In genomic region chr1:6208723-6209660, GRCh38 we compare ENCODE assay signal across 8 cellular contexts. TPM values are rescaled to one million over a fixed set of nuclear protein-coding genes. Genes with fewer than 3 reads are reported as not detected.
DNase-seq lines count a peak whose midpoint lies in the region; ATAC-seq lines count a peak whose summit lies in the region.

No MANE protein-coding gene starts in this region.

- no peaks in the 10 kb centered on the region for H3K9me3 Mint-ChIP-seq in activated T-cell treated with anti-CD3 and anti-CD28 coated beads, Interleukin-2, amount 50 U/mL, for 4 hours

- peak; percentile 20 to 44 for ATAC-seq in activated T-cell treated with anti-CD3 and anti-CD28 coated beads, Interleukin-2, amount 50 U/mL, for 4 hours
- ATAC-seq in HG03108 (IDR thresholded peaks at IDR 0.05; ENCODE audit: unreplicated experiment) (no peak), GM21723 (IDR thresholded peaks at IDR 0.05; ENCODE audit: unreplicated experiment) (no peak), GM21381 (IDR thresholded peaks at IDR 0.05; ENCODE audit: unreplicated experiment) (no peak)

- no peaks in the 10 kb centered on the region for H3K36me3 ChIP-seq in HUES48 (ENCODE audit: control insufficient read depth, insufficient read depth, low read length)

- H3K4me1 ChIP-seq in HUES48 (ENCODE audit: control insufficient read depth, insufficient read depth, low read length): peaks cover 15% of the 10 kb centered on the region

- intact Hi-C loops in head of caudate nucleus (cut with DNase I) (no loop called here), posterior vena cava (cut with DNase I) (loop anchor here in 1 of 2 donors (5.0 kb wide), 1 partner anchor 33 kb away; the partner anchor contains the start of gene HES3)

- H3K27me3 Mint-ChIP-seq in activated T-cell treated with anti-CD3 and anti-CD28 coated beads, Interleukin-2, amount 50 U/mL, for 4 hours (ENCODE audit: low read depth): peaks cover 23% of the 10 kb centered on the region

- DNase-seq in CD1c-positive myeloid dendritic cell (ENCODE audit: extremely low spot score) (peak; percentile 70), head of caudate nucleus (peak in 25 of 42 donors; percentile 11 to 63 (median 36)), posterior vena cava (ENCODE audit: low spot score) (peak; percentile 86)
- DNase-seq in activated T-cell treated with anti-CD3 and anti-CD28 coated beads, Interleukin-2, amount 50 U/mL, for 4 hours: no peak

- H3K4me1 Mint-ChIP-seq in activated T-cell treated with anti-CD3 and anti-CD28 coated beads, Interleukin-2, amount 50 U/mL, for 4 hours (ENCODE audit: low read depth): peaks cover 11% of the 10 kb centered on the region

- H3K9me3 ChIP-seq in HUES48 (ENCODE audit: control insufficient read depth, insufficient read depth, low read length): no peaks in the 10 kb centered on the region

- peaks cover 42% of the 10 kb centered on the region for H3K27me3 ChIP-seq in HUES48 (ENCODE audit: control insufficient read depth, insufficient read depth, low read length)

- H3K36me3 Mint-ChIP-seq in activated T-cell treated with anti-CD3 and anti-CD28 coated beads, Interleukin-2, amount 50 U/mL, for 4 hours (ENCODE audit: insufficient read depth): no peaks in the 10 kb centered on the region

- no peak overlapping the region for H3K27ac ChIP-seq in HUES48 (ENCODE audit: low read depth, low read length)

- H3K4me3 ChIP-seq in HUES48 (ENCODE audit: low read depth, low read length): peak overlapping the region; percentile 61

- H3K4me3 Mint-ChIP-seq in activated T-cell treated with anti-CD3 and anti-CD28 coated beads, Interleukin-2, amount 50 U/mL, for 4 hours: peak overlapping the region; percentile 24

- no peak overlapping the region for H3K9ac ChIP-seq in HUES48 (ENCODE audit: low read depth, low read length)

RNA-seq across cellular contexts. Expression of gene RNF207, which starts 3.1 kb away (rescaled TPM):
- 10 to 100 TPM in 2 of 3 donors, 1 to 10 TPM in 1; 9.9 to 18.8 (median 12.0) TPM for total RNA-seq in activated T-cell treated with anti-CD3 and anti-CD28 coated beads, Interleukin-2, amount 50 U/mL, for 4 hours
- total RNA-seq in posterior vena cava: 1 to 10 TPM; 8.6 to 8.7 TPM

RNA-seq across cellular contexts. Expression of gene RPL22, which starts 9.6 kb away (rescaled TPM):
- total RNA-seq in activated T-cell treated with anti-CD3 and anti-CD28 coated beads, Interleukin-2, amount 50 U/mL, for 4 hours: 100 to 1,000 TPM; 395 to 423 (median 403) TPM
- total RNA-seq in posterior vena cava: 100 to 1,000 TPM; 275 to 296 TPM

RNA-seq across cellular contexts. Expression of gene ICMT, which starts 26.8 kb away (rescaled TPM):
- total RNA-seq in activated T-cell treated with anti-CD3 and anti-CD28 coated beads, Interleukin-2, amount 50 U/mL, for 4 hours: 10 to 100 TPM; 54.1 to 64.8 (median 58.3) TPM
- total RNA-seq in posterior vena cava: 10 to 100 TPM; 49.6 to 61.1 TPM

RNA-seq across cellular contexts. Expression of gene CHD5, which starts 28.9 kb away (rescaled TPM):
- total RNA-seq in activated T-cell treated with anti-CD3 and anti-CD28 coated beads, Interleukin-2, amount 50 U/mL, for 4 hours: under 1 TPM; 0.27 to 0.61 (median 0.34) TPM
- total RNA-seq in posterior vena cava: 1 to 10 TPM; 1.4 to 2.4 TPM

RNA-seq across cellular contexts. Expression of gene HES3, which starts 35.0 kb away (rescaled TPM):
- not detected for total RNA-seq in activated T-cell treated with anti-CD3 and anti-CD28 coated beads, Interleukin-2, amount 50 U/mL, for 4 hours
- not detected for total RNA-seq in posterior vena cava

Comparison
In these comparisons a context has a peak if more than half of its experiments do, and no peak if none do; other contexts are left out.
1. ATAC-seq: peak in activated T-cell treated with anti-CD3 and anti-CD28 coated beads, Interleukin-2, amount 50 U/mL, for 4 hours (2 of 2); none in HG03108 (single experiment), GM21723 (single experiment) and GM21381 (single experiment).